In the genomic region with DNA sequence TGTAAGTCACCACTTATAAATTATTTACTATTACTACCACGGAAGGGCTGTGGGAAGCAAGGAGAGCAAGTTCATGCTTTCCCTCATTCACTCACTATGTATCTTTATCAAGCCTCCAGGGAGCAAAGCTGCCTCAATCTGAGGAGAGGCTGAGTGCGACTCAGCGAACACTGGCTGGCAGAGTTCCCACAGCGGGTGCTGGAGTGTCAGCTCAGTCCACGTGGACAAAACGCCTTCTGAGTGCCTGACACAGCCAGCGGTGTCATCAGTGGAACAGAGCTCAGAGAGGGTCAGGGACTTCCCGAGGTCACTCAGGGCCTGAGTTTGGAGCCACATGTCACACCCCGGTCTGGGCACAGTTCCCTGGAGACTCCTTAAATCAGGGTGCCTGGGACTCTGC, we compare ENCODE assay signal across 12 cellular contexts. TPM values are rescaled to one million over a fixed set of nuclear protein-coding genes. Genes with fewer than 3 reads are reported as not detected.
DNase-seq lines count a peak whose midpoint lies in the region; ATAC-seq, FAIRE-seq and TF ChIP-seq lines count a peak whose summit lies in the region.
"Had no signal": no experiment of that assay in that cellular context is flagged by ENCODE, and none has a peak within 500 bp of the region (broad histone marks: within the 10 kb centered on the region; RNA-seq: fewer than 3 reads in every experiment).

No MANE protein-coding gene starts in this region.

- intact Hi-C loops in posterior cingulate gyrus (cut with DNase I): loop anchor here (2.0 to 10.0 kb wide), 3 partner anchors 1470 to 1922 kb away; partner anchors contain the start of gene PTPRU

- no peak for TF ChIP-seq CTCF in fibroblast of the aortic adventitia (IDR thresholded peaks at IDR 0.05; ENCODE audit: insufficient read depth, low read length)

- no peak for ATAC-seq in GM18861 (IDR thresholded peaks at IDR 0.05; ENCODE audit: unreplicated experiment)
- ATAC-seq: activated CD8-positive, alpha-beta T cell treated with anti-CD3 and anti-CD28 coated beads, Interleukin-2, amount 10 ng/mL, durations not matched to agents 7 days and 5 days; naive thymus-derived CD4-positive, alpha-beta T cell had no signal

- FAIRE-seq in GM12891 (lab: Jason Lieb, UNC): no peak
- FAIRE-seq: frontal cortex had no signal

- DNase-seq in GM04504 (ENCODE audit: low read depth): peak; percentile 44
- peak; percentile 72 for DNase-seq in NCI-H345 (lab: John Stamatoyannopoulos, UW)
- DNase-seq in fibroblast of the aortic adventitia (ENCODE audit: low read depth): peak; percentile 48
- DNase-seq in posterior cingulate gyrus: peak in 6 of 10 donors; percentile 49 to 92 (median 59)
- DNase-seq in GM12891 (ENCODE audit: insufficient read length, low spot score): no peak
- no peak for DNase-seq in 8988T
- no peak for DNase-seq in GM19238 (ENCODE audit: insufficient read length, low spot score)
- DNase-seq: activated CD8-positive, alpha-beta T cell treated with anti-CD3 and anti-CD28 coated beads, Interleukin-2, amount 10 ng/mL, durations not matched to agents 7 days and 5 days; naive thymus-derived CD4-positive, alpha-beta T cell; stimulated activated CD4-positive, alpha-beta T cell treated with anti-CD3 and anti-CD28 coated beads, Interleukin-1b, Interleukin-23, amount 100 ng/mL, for 48 hours had no signal

- no peak overlapping the region for H3K4me3 ChIP-seq in fibroblast of the aortic adventitia (ENCODE audit: low read depth, low read length)

- TF ChIP-seq POLR2A in GM12891 (IDR thresholded peaks at IDR 0.05; ENCODE audit: low read depth, low read length): no peak

TF ChIP-seq in GM12891, 5 proteins besides CTCF, POLR2A, EP300 and RAD21:
- TF ChIP-seq PAX5 (IDR thresholded peaks at IDR 0.05; ENCODE audit: insufficient read depth, low read length, severe bottlenecking) (no peak), POU2F2 (IDR thresholded peaks at IDR 0.05; ENCODE audit: low read depth, low read length) (no peak), TAF1 (IDR thresholded peaks at IDR 0.05; ENCODE audit: low read depth, low read length) (no peak), POLR2AphosphoS5 (IDR thresholded peaks at IDR 0.05; ENCODE audit: low read depth, low read length) (no peak), SPI1 (IDR thresholded peaks at IDR 0.05; ENCODE audit: low read depth, low read length) (no peak)

RNA-seq across cellular contexts. Expression of gene MATN1, which starts 16.9 kb away (rescaled TPM):
- total RNA-seq in fibroblast of the aortic adventitia (ENCODE audit: low replicate concordance): 0.18 and 0.25 TPM in 2 replicates
- 0.65 TPM for polyA plus RNA-seq in GM12891 (2012; ENCODE audit: low read depth, missing spikeins)
- total RNA-seq: activated CD8-positive, alpha-beta T cell treated with anti-CD3 and anti-CD28 coated beads, Interleukin-2, amount 10 ng/mL, durations not matched to agents 7 days and 5 days had no signal
- polyA plus RNA-seq: naive thymus-derived CD4-positive, alpha-beta T cell had no signal

RNA-seq across cellular contexts. Expression of gene LAPTM5, which starts 51.0 kb away (rescaled TPM):
- 0.16 and 0.18 TPM in 2 replicates for total RNA-seq in fibroblast of the aortic adventitia (ENCODE audit: low replicate concordance)
- 479 TPM for polyA plus RNA-seq in GM12891 (2012; ENCODE audit: low read depth, missing spikeins)

Comparison
In these comparisons a context has a peak if more than half of its experiments do, and no peak if none do; other contexts are left out.
1. DNase-seq: peak in GM04504 (single experiment), NCI-H345 (single experiment), fibroblast of the aortic adventitia (single experiment) and posterior cingulate gyrus (6 of 10); none in GM12891 (single experiment), 8988T (single experiment) and GM19238 (single experiment).